9 cellular contexts compared by ENCODE assay signal in genomic region chr1:152461544-152461943, GRCh38. TPM values are rescaled to one million over a fixed set of nuclear protein-coding genes. Genes with fewer than 3 reads are reported as not detected.
DNase-seq lines count a peak whose midpoint lies in the region; ATAC-seq, FAIRE-seq and TF ChIP-seq lines count a peak whose summit lies in the region.
"Had no signal": no experiment of that assay in that cellular context is flagged by ENCODE, and none has a peak within 500 bp of the region (broad histone marks: within the 10 kb centered on the region; RNA-seq: fewer than 3 reads in every experiment).

No MANE protein-coding gene starts in this region.

- no peaks in the 10 kb centered on the region for H3K36me3 Mint-ChIP-seq in T-cell
- H3K36me3 Mint-ChIP-seq: brain had no signal

- peak overlapping the region in 2 of 3 donors; percentile 7 to 35 for H3K4me3 Mint-ChIP-seq in T-cell
- H3K4me3 Mint-ChIP-seq: brain had no signal

- peak; percentile 70 for TF ChIP-seq CTCF in MM.1S (IDR thresholded peaks at IDR 0.05; ENCODE audit: low read length)
- TF ChIP-seq CTCF in astrocyte of the spinal cord (IDR thresholded peaks at IDR 0.05; ENCODE audit: low read depth, low read length), result peak; percentile 64

- H3K9ac ChIP-seq in MM.1S (ENCODE audit: low read length), result no peak overlapping the region

- ATAC-seq in T-cell (replicated peaks in 1 of 4), result peak; percentile 32 to 61 (median 37)
- ATAC-seq in GM19324 (IDR thresholded peaks at IDR 0.05; ENCODE audit: low FRiP score, unreplicated experiment), result no peak
- no peak for ATAC-seq in GM18907 (IDR thresholded peaks at IDR 0.05; ENCODE audit: unreplicated experiment)

- H3K79me2 ChIP-seq in MM.1S (ENCODE audit: low read length), result no peaks in the 10 kb centered on the region

- no peak overlapping the region for H3K27ac ChIP-seq in MM.1S (ENCODE audit: low read length)

- no peaks in the 10 kb centered on the region for H3K9me3 ChIP-seq in MM.1S (replicated peaks; ENCODE audit: insufficient read depth, low read length)

- H3K4me3 ChIP-seq in MM.1S (ENCODE audit: low read length) (no peak overlapping the region), astrocyte of the spinal cord (ENCODE audit: low read depth, low read length) (no peak overlapping the region)

- H3K27me3 ChIP-seq in MM.1S (replicated peaks; ENCODE audit: insufficient read depth, low read length), result peaks cover 27% of the 10 kb centered on the region

- POLR2A ChIA-PET in T-cell (lab: Charles Lee), result no interaction called here

- H3K36me3 ChIP-seq in MM.1S (replicated peaks; ENCODE audit: insufficient read depth, low read length), result no peaks in the 10 kb centered on the region

- peak; percentile 87 for FAIRE-seq in islet of Langerhans (lab: Jason Lieb, UNC)

- H4K20me1 ChIP-seq in MM.1S (ENCODE audit: insufficient read depth, low read length), result no peaks in the 10 kb centered on the region

- H3K27ac Mint-ChIP-seq in T-cell, result no peak overlapping the region
- H3K27ac Mint-ChIP-seq: brain had no signal

- H2AFZ ChIP-seq in MM.1S (ENCODE audit: low read length), result no peak overlapping the region

- peaks cover 26 to 28% (median 27%) of the 10 kb centered on the region in 3 donors for H3K4me1 Mint-ChIP-seq in T-cell
- H3K4me1 Mint-ChIP-seq: brain had no signal

- no peaks in the 10 kb centered on the region for H3K9me2 ChIP-seq in MM.1S (replicated peaks; ENCODE audit: insufficient read depth, low read length)

- CTCF ChIA-PET in T-cell (lab: Charles Lee), result no interaction called here

- in situ Hi-C loops in astrocyte of the spinal cord (cut with HindIII; ENCODE audit: low sequenced_read_pairs), result no loop called here

- peaks cover 0 to 4% (median 0%) of the 10 kb centered on the region in 3 donors for H3K9me3 Mint-ChIP-seq in T-cell

- H3F3A ChIP-seq in MM.1S (ENCODE audit: insufficient read depth, low read length), result peaks cover 19% of the 10 kb centered on the region

- no peaks in the 10 kb centered on the region for H3K27me3 Mint-ChIP-seq in T-cell
- H3K27me3 Mint-ChIP-seq: brain had no signal

- H3K4me2 ChIP-seq in MM.1S (ENCODE audit: low read depth, low read length), result peak overlapping the region; percentile 11; the same call in 1 of the 2 replicates

- peak; percentile 76 for DNase-seq in EH (ENCODE audit: low read depth)
- peak; percentile 87 for DNase-seq in MM.1S
- peak in 31 of 34 experiments; percentile 12 to 62 (median 49) for DNase-seq in T-cell
- peak; percentile 56 for DNase-seq in astrocyte of the spinal cord (ENCODE audit: low read depth, low spot score)
- DNase-seq in stimulated activated CD4-positive, alpha-beta T cell treated with anti-CD3 and anti-CD28 coated beads, Interleukin-4, amount 100 ng/mL, for 48 hours (ENCODE audit: low read depth in 2 of 2), result peak; percentile 43 to 44

- H3K4me1 ChIP-seq in MM.1S (ENCODE audit: low read length), result peaks cover 20% of the 10 kb centered on the region

RNA-seq across cellular contexts. Expression of gene CRNN, which starts 47.5 kb away (rescaled TPM):
- not detected for total RNA-seq in T-cell

RNA-seq across cellular contexts. Expression of gene LCE5A, which starts 49.1 kb away (rescaled TPM):
- not detected for total RNA-seq in T-cell

RNA-seq across cellular contexts. Expression of gene CRCT1, which starts 52.7 kb away (rescaled TPM):
- total RNA-seq in T-cell, result not detected

Comparison
In these comparisons a context has a peak if more than half of its experiments do, and no peak if none do; other contexts are left out.
1. ATAC-seq: peak in T-cell (4 of 4); none in GM19324 (single experiment) and GM18907 (single experiment).
2. Peak in every context shown above with its lines, with median percentiles within 50 percentile points of each other: DNase-seq.